In the genomic region with DNA sequence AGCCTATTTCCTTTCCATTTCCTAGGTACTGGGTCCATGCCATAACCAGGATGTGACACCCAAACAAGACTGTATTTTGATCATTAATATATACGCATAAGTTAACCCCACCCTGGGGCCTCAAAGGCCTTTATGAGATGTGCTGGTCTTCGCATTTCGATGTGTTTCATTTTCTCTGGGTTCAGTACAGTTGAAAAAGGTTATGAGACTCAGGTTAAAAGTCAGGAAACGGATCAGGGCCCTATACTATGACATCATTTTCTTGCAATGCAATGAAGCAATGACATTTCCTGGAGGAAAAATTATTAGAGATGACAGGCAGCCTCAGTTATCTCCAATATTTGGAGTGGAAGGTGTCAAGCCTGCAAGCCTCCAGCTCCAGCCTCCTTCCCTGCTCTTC, we compare ENCODE assay signal across 11 cellular contexts. TPM values are rescaled to one million over a fixed set of nuclear protein-coding genes. Genes with fewer than 3 reads are reported as not detected.
DNase-seq lines count a peak whose midpoint lies in the region; ATAC-seq, FAIRE-seq and TF ChIP-seq lines count a peak whose summit lies in the region.
"Had no signal": no experiment of that assay in that cellular context is flagged by ENCODE, and none has a peak within 500 bp of the region (broad histone marks: within the 10 kb centered on the region; RNA-seq: fewer than 3 reads in every experiment).

No MANE protein-coding gene starts in this region.

- FAIRE-seq in HTR-8/SVneo (lab: Jason Lieb, UNC), result no peak

- TF ChIP-seq POLR2A in body of pancreas (IDR thresholded peaks at IDR 0.05), result no peak

- peaks cover 35% of the 10 kb centered on the region for H3K4me1 ChIP-seq in HUES6 (ENCODE audit: control insufficient read depth, insufficient read depth, low read length)
- H3K4me1 ChIP-seq in body of pancreas, result peaks cover 18% of the 10 kb centered on the region
- H3K4me1 ChIP-seq in liver (ENCODE audit: control insufficient read depth in 4 of 4, insufficient read depth in 4 of 4, low read length in 3 of 4), result peaks cover 0 to 11% (median 4%) of the 10 kb centered on the region in 4 donors
- peaks cover 35 to 52% of the 10 kb centered on the region in 2 donors for H3K4me1 ChIP-seq in thoracic aorta (ENCODE audit: control insufficient read depth in 1 of 2, low read depth in 2 of 2)

- H3K27ac ChIP-seq in HUES6 (ENCODE audit: low read depth, low read length) (peak overlapping the region; percentile 35; the same call in 1 of the 2 replicates), body of pancreas (peak overlapping the region; percentile 33 to 60 (median 48)), liver (ENCODE audit: low read depth in 1 of 2, low read length in 2 of 2) (peak overlapping the region in 1 of 2 donors; percentile 16), thoracic aorta (peak overlapping the region; percentile 11 to 77)

- H3K4me3 ChIP-seq in HUES6 (ENCODE audit: low read depth, low read length) (no peak overlapping the region), body of pancreas (no peak overlapping the region), liver (ENCODE audit: low read depth in 1 of 3, low read length in 3 of 3) (no peak overlapping the region), thoracic aorta (no peak overlapping the region)

- 77 to 90% methylated on average over 4 of the region's 4 CpGs for WGBS in body of pancreas, 2 donors
- 83% methylated on average over 4 of the region's 4 CpGs for WGBS in liver

- H3K27me3 ChIP-seq in HUES6 (ENCODE audit: control insufficient read depth, insufficient read depth, low read length) (no peaks in the 10 kb centered on the region), body of pancreas (no peaks in the 10 kb centered on the region), liver (ENCODE audit: control insufficient read depth in 4 of 4, insufficient read depth in 4 of 4, low read length in 3 of 4) (no peaks in the 10 kb centered on the region), thoracic aorta (replicated peaks; ENCODE audit: insufficient read depth) (no peaks in the 10 kb centered on the region)

- H3K36me3 ChIP-seq in HUES6 (ENCODE audit: control insufficient read depth, insufficient read depth, low read length), result no peaks in the 10 kb centered on the region
- no peaks in the 10 kb centered on the region for H3K36me3 ChIP-seq in body of pancreas (replicated peaks in 1 of 2; ENCODE audit: insufficient read depth in 1 of 2, low read depth in 2 of 2)
- no peaks in the 10 kb centered on the region for H3K36me3 ChIP-seq in liver (ENCODE audit: control insufficient read depth in 4 of 4, insufficient read depth in 3 of 4, low read depth in 1 of 4, low read length in 3 of 4)
- no peaks in the 10 kb centered on the region for H3K36me3 ChIP-seq in thoracic aorta

- TF ChIP-seq RAD21 in liver (IDR thresholded peaks at IDR 0.05), result no peak

- no peak for DNase-seq in body of pancreas
- no peak for DNase-seq in thoracic aorta (ENCODE audit: low spot score)
- no peak for DNase-seq in HTR-8/SVneo (ENCODE audit: insufficient read length, low spot score)
- no peak for DNase-seq in GM13977 (ENCODE audit: low spot score)
- DNase-seq: activated B cell treated with CpG ODN at 0.5 μM for 24 hours; activated effector memory CD4-positive, alpha-beta T cell treated with Interleukin-2 at 50 U/mL for 16 hours; NCI-H1092 treated with DMSO at 0.1 percent for 48 hours; right cardiac atrium had no signal

- H3K9ac ChIP-seq in HUES6 (ENCODE audit: low read length) (no peak overlapping the region), liver (ENCODE audit: low read depth in 1 of 2, low read length in 2 of 2) (no peak overlapping the region)

- in situ Hi-C loops in GM13977 (cut with MboI; ENCODE audit: low pct_unique_long_range_greater_than_20kb, low sequenced_read_pairs, unreplicated experiment), result no loop called here

- TF ChIP-seq CTCF in body of pancreas (IDR thresholded peaks at IDR 0.05) (no peak), liver (IDR thresholded peaks at IDR 0.05; ENCODE audit: low read depth, low read length, missing input control) (no peak), thoracic aorta (IDR thresholded peaks at IDR 0.05) (no peak), GM13977 (IDR thresholded peaks at IDR 0.05; ENCODE audit: extremely low read depth, insufficient read depth, missing control alignments) (no peak)

- ATAC-seq in body of pancreas (no peak), thoracic aorta (ENCODE audit: insufficient number of reproducible peaks, low FRiP score, low read depth) (no peak), GM21825 (IDR thresholded peaks at IDR 0.05; ENCODE audit: unreplicated experiment) (no peak)

- no peaks in the 10 kb centered on the region for H3K9me3 ChIP-seq in HUES6 (ENCODE audit: control insufficient read depth, insufficient read depth, low read depth, low read length)
- H3K9me3 ChIP-seq in body of pancreas, result no peaks in the 10 kb centered on the region
- no peaks in the 10 kb centered on the region for H3K9me3 ChIP-seq in liver (ENCODE audit: control insufficient read depth in 4 of 4, low read length in 3 of 4)
- no peaks in the 10 kb centered on the region for H3K9me3 ChIP-seq in thoracic aorta

- intact Hi-C loops in body of pancreas (cut with DNase I), result no loop called here

TF ChIP-seq in liver, 16 proteins besides CTCF, POLR2A, EP300 and RAD21:
- TF ChIP-seq YY1 (IDR thresholded peaks at IDR 0.05) (no peak), NR2F2 (IDR thresholded peaks at IDR 0.05) (peak; percentile 6), SP1 (IDR thresholded peaks at IDR 0.05) (no peak), HNF4A (conservative IDR thresholded peaks at IDR 0.05) (no peak)
- TF ChIP-seq, protein P1, sequence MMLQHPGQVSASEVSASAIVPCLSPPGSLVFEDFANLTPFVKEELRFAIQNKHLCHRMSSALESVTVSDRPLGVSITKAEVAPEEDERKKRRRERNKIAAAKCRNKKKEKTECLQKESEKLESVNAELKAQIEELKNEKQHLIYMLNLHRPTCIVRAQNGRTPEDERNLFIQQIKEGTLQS (IDR thresholded peaks at IDR 0.05), result no peak
- TF ChIP-seq, protein P2, sequence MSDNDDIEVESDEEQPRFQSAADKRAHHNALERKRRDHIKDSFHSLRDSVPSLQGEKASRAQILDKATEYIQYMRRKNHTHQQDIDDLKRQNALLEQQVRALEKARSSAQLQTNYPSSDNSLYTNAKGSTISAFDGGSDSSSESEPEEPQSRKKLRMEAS (IDR thresholded peaks at IDR 0.05), result no peak

RNA-seq across cellular contexts. Expression of gene TMEM212, which starts 31.7 kb away (rescaled TPM):
- total RNA-seq in body of pancreas (not detected), liver (not detected), thoracic aorta (not detected)
- polyA plus RNA-seq in liver, result not detected
- total RNA-seq: activated B cell treated with CpG ODN at 0.5 μM for 24 hours, right cardiac atrium had no signal
- polyA plus RNA-seq: right cardiac atrium had no signal
